In genomic region chr10:27258838-27259532, GRCh38 we compare ENCODE assay signal across 8 cellular contexts. TPM values are rescaled to one million over a fixed set of nuclear protein-coding genes. Genes with fewer than 3 reads are reported as not detected.
DNase-seq lines count a peak whose midpoint lies in the region; ATAC-seq and TF ChIP-seq lines count a peak whose summit lies in the region.

No MANE protein-coding gene starts in this region.

- no peak overlapping the region for H3K27ac ChIP-seq in foreskin keratinocyte
- no peak overlapping the region for H3K27ac ChIP-seq in osteoblast (ENCODE audit: low read depth, low read length)
- no peak overlapping the region for H3K27ac ChIP-seq in adrenal gland

- H3K4me3 Mint-ChIP-seq in Calu3 (ENCODE audit: low read depth, unreplicated experiment), result peak overlapping the region; percentile 99
- peak overlapping the region; percentile 73 for H3K4me3 Mint-ChIP-seq in activated CD8-positive, alpha-beta memory T cell treated with anti-CD3 and anti-CD28 coated beads, Interleukin-2, amount 10 ng/mL, durations not matched to agents 7 days and 5 days

- H3K36me3 ChIP-seq in osteoblast (ENCODE audit: insufficient read depth, low read length) (no peaks in the 10 kb centered on the region), adrenal gland (replicated peaks in 1 of 2) (no peaks in the 10 kb centered on the region)

- H4K20me1 ChIP-seq in osteoblast (ENCODE audit: insufficient read depth, low read length), result no peaks in the 10 kb centered on the region

- TF ChIP-seq POLR2A in adrenal gland (IDR thresholded peaks at IDR 0.05), result no peak

- no peaks in the 10 kb centered on the region for H3K9me3 Mint-ChIP-seq in Calu3 (ENCODE audit: low read depth, unreplicated experiment)
- no peaks in the 10 kb centered on the region for H3K9me3 Mint-ChIP-seq in activated CD8-positive, alpha-beta memory T cell treated with anti-CD3 and anti-CD28 coated beads, Interleukin-2, amount 10 ng/mL, durations not matched to agents 7 days and 5 days (ENCODE audit: low read depth)

- no peaks in the 10 kb centered on the region for H3K79me2 ChIP-seq in osteoblast (ENCODE audit: insufficient read depth, low read length)

- WGBS in adrenal gland, 4 donors, result 5 to 9% (median 8%) methylated on average over 28 to 65 of the region's 65 CpGs

- H3K27me3 ChIP-seq in foreskin keratinocyte, result peaks cover 60% of the 10 kb centered on the region
- peaks cover 40% of the 10 kb centered on the region for H3K27me3 ChIP-seq in osteoblast (ENCODE audit: insufficient read depth, low read length)
- H3K27me3 ChIP-seq in adrenal gland, result peaks cover 11% of the 10 kb centered on the region

- H3K4me3 ChIP-seq in osteoblast (ENCODE audit: insufficient read depth, low read length) (peak overlapping the region; percentile 45), adrenal gland (peak overlapping the region in 2 of 4 donors; percentile 16 to 63)

- TF ChIP-seq CTCF in Calu3 (IDR thresholded peaks at IDR 0.05; ENCODE audit: unreplicated experiment) (no peak), foreskin keratinocyte (conservative IDR thresholded peaks at IDR 0.05) (no peak), osteoblast (IDR thresholded peaks at IDR 0.05; ENCODE audit: extremely low read depth, low read depth, low read length) (no peak), adrenal gland (IDR thresholded peaks at IDR 0.05) (no peak)

- H3K9me3 ChIP-seq in osteoblast (ENCODE audit: low read depth, low read length) (no peaks in the 10 kb centered on the region), adrenal gland (replicated peaks in 1 of 3) (no peaks in the 10 kb centered on the region)

- intact Hi-C loops in Calu3 (cut with micrococcal nuclease; ENCODE audit: unreplicated experiment), result no loop called here
- intact Hi-C loops in adrenal gland (cut with DNase I), result no loop called here

- H2AFZ ChIP-seq in osteoblast (ENCODE audit: low read length), result peak overlapping the region; percentile 59

- no TSS peak for BruUV-seq in Calu3 (replicated peaks; lab: Mats Ljungman, UMichigan)

- peaks cover 26% of the 10 kb centered on the region for H3K27me3 Mint-ChIP-seq in Calu3 (ENCODE audit: unreplicated experiment)
- H3K27me3 Mint-ChIP-seq in activated CD8-positive, alpha-beta memory T cell treated with anti-CD3 and anti-CD28 coated beads, Interleukin-2, amount 10 ng/mL, durations not matched to agents 7 days and 5 days, result peaks cover 60% of the 10 kb centered on the region

- peaks cover 6% of the 10 kb centered on the region for H3K4me1 Mint-ChIP-seq in Calu3 (ENCODE audit: low read depth, unreplicated experiment)
- peaks cover 24% of the 10 kb centered on the region for H3K4me1 Mint-ChIP-seq in activated CD8-positive, alpha-beta memory T cell treated with anti-CD3 and anti-CD28 coated beads, Interleukin-2, amount 10 ng/mL, durations not matched to agents 7 days and 5 days

- peak; percentile 64 for ATAC-seq in GM21737 (IDR thresholded peaks at IDR 0.05; ENCODE audit: unreplicated experiment)
- ATAC-seq in activated CD8-positive, alpha-beta memory T cell treated with anti-CD3 and anti-CD28 coated beads, Interleukin-2, amount 10 ng/mL, durations not matched to agents 7 days and 5 days, result peak; percentile 73
- peak; percentile 78 for ATAC-seq in foreskin keratinocyte

- peaks cover 14% of the 10 kb centered on the region for H3K36me3 Mint-ChIP-seq in Calu3 (ENCODE audit: insufficient read depth, unreplicated experiment)
- no peaks in the 10 kb centered on the region for H3K36me3 Mint-ChIP-seq in activated CD8-positive, alpha-beta memory T cell treated with anti-CD3 and anti-CD28 coated beads, Interleukin-2, amount 10 ng/mL, durations not matched to agents 7 days and 5 days

- peak overlapping the region; percentile 64 for H3K4me2 ChIP-seq in osteoblast (ENCODE audit: insufficient read depth, low read length)

- CTCF ChIA-PET in Calu3 (lab: Charles Lee), result interaction anchor here (0.6 kb wide), 1 partner anchor 17 kb away, joined by 3 read pairs; no protein-coding TSS in a partner anchor
- CTCF ChIA-PET in activated CD8-positive, alpha-beta memory T cell treated with anti-CD3 and anti-CD28 coated beads, Interleukin-2, amount 10 ng/mL, durations not matched to agents 7 days and 5 days (lab: Charles Lee), result no interaction called here

- peak overlapping the region; percentile 80 for H3K27ac Mint-ChIP-seq in Calu3 (ENCODE audit: unreplicated experiment)
- H3K27ac Mint-ChIP-seq in activated CD8-positive, alpha-beta memory T cell treated with anti-CD3 and anti-CD28 coated beads, Interleukin-2, amount 10 ng/mL, durations not matched to agents 7 days and 5 days, result no peak overlapping the region

- H3K4me1 ChIP-seq in foreskin keratinocyte, result no peaks in the 10 kb centered on the region
- H3K4me1 ChIP-seq in osteoblast (ENCODE audit: insufficient read depth, low read length), result no peaks in the 10 kb centered on the region
- H3K4me1 ChIP-seq in adrenal gland (replicated peaks in 1 of 2), result peaks cover 0 to 8% of the 10 kb centered on the region in 2 donors

- peak; percentile 46 for DNase-seq in Calu3
- no peak for DNase-seq in activated CD8-positive, alpha-beta memory T cell treated with anti-CD3 and anti-CD28 coated beads, Interleukin-2, amount 10 ng/mL, durations not matched to agents 7 days and 5 days
- DNase-seq in foreskin keratinocyte, result no peak
- peak; percentile 79 for DNase-seq in osteoblast (ENCODE audit: insufficient read length, low spot score, missing footprints)
- no peak for DNase-seq in NCI-H1105 treated with DMSO at 0.1 percent for 48 hours (lab: John Stamatoyannopoulos, UW)
- no peak for DNase-seq in NK-92 treated with Interleukin-12 subunit alpha and Interleukin-12 subunit beta, amount 100 ng/mL, for 24 hours (lab: John Stamatoyannopoulos, UW)
- no peak for DNase-seq in adrenal gland

RNA-seq across cellular contexts. Expression of gene ACBD5, which starts 18.4 kb away (rescaled TPM):
- total RNA-seq in Calu3 (2022) (34.1 and 38.6 TPM in 2 replicates), foreskin keratinocyte (17.1 and 19.0 TPM in 2 replicates), osteoblast (23.2 and 25.3 TPM in 2 replicates), adrenal gland (10 to 100 TPM; 35.6 to 61.9 (median 45.7) TPM)
- 10 to 100 TPM; 24.2 to 24.5 TPM for total RNA-seq in activated CD8-positive, alpha-beta memory T cell treated with anti-CD3 and anti-CD28 coated beads, Interleukin-2, amount 10 ng/mL, durations not matched to agents 7 days and 5 days
- polyA plus RNA-seq in foreskin keratinocyte (5.2 and 6.7 TPM in 2 replicates), adrenal gland (10 to 100 TPM; 10.4 to 50.9 (median 18.0) TPM)

Comparison
In these comparisons a context has a peak if more than half of its experiments do, and no peak if none do; other contexts are left out.
1. DNase-seq: peak in Calu3 (single experiment) and osteoblast (single experiment); none in activated CD8-positive, alpha-beta memory T cell treated with anti-CD3 and anti-CD28 coated beads, Interleukin-2, amount 10 ng/mL, durations not matched to agents 7 days and 5 days (single experiment), foreskin keratinocyte (0 of 2), NCI-H1105 treated with DMSO at 0.1 percent for 48 hours (single experiment), NK-92 treated with Interleukin-12 subunit alpha and Interleukin-12 subunit beta, amount 100 ng/mL, for 24 hours (single experiment) and adrenal gland (0 of 7).
2. Peak in every context shown above with its lines, with median percentiles within 50 percentile points of each other: ATAC-seq.